35 cellular contexts compared by ENCODE assay signal in the genomic region with DNA sequence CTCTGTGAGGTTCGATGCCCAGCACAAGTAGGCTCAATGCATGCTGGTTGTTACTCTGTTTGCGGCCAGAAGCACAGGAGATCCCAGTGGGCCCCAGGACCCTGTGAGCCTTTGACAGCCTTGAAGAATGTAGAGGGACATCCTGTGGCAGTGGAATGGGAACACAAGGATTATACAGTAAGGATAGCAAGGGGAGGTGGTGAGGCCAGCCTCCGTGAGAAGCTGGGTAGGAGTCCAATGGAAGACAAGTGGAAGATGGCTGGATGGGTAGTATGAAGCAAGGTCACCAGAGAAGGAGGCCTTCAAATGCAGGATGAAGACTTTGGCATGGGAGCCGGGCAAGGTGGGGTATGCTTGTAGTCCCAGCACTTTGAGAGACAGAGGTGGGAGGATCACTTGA.
"Had no signal": no experiment of that assay in that cellular context is flagged by ENCODE, and none has a peak within 500 bp of the region (broad histone marks: within the 10 kb centered on the region; RNA-seq: fewer than 3 reads in every experiment).

No MANE protein-coding gene starts in this region.

- DNase-seq: Karpas-422, Kasumi-1, MG63, MM.1S, MV-4-11, NCI-H1048, NCI-H1092, NCI-H1092 treated with DMSO at 0.1 percent for 48 hours, NCI-H1105, NCI-H1105 treated with DMSO at 0.1 percent for 48 hours, NCI-H1417, NCI-H1417 treated with DMSO at 0.1 percent for 48 hours, NCI-H1436, NCI-H1436 treated with DMSO at 0.1 percent for 48 hours, NCI-H146, NCI-H1694, NCI-H1694 treated with DMSO at 0.1 percent for 48 hours, NCI-H187, NCI-H187 treated with DMSO at 0.1 percent for 48 hours, NCI-H1930, NCI-H2029, NCI-H2029 treated with DMSO at 0.1 percent for 48 hours, NCI-H2081, NCI-H2081 treated with DMSO at 0.1 percent for 48 hours, NCI-H2107, NCI-H2171, NCI-H2171 treated with DMSO at 0.1 percent for 48 hours, NCI-H2227 treated with DMSO at 0.1 percent for 48 hours, NCI-H226, NCI-H345, NCI-H446, NCI-H446 treated with DMSO at 0.1 percent for 48 hours, NCI-H510A, NCI-H510A treated with DMSO at 0.1 percent for 48 hours, NCI-H524 had no signal

- H3K36me3 ChIP-seq: MG63 had no signal

- H3K9me3 ChIP-seq: MG63 had no signal

- H3K4me3 ChIP-seq: MG63 had no signal

- H3K27me3 ChIP-seq: MG63 had no signal
